Comparison of ENCODE assay signal across 7 cellular contexts in the genomic region with DNA sequence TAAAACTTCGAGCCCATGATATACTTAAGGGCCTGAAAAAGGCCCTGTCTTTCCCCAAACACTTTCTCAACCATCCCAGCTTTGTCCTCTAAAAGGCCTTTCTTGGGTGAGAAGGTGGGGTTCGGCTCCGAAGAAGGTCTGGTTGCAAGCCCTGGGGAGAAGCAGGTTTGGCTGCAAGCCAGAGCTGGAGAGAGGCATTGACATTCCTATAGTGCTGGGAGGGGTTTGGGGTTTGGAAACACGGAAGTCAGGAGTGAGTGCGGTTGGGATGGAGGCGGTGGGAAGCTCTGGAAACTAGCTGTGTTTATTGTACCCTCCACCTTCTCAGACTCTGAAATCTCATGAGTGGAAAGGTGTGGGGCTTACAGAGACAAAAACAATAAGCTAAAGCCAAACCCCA. TPM values are rescaled to one million over a fixed set of nuclear protein-coding genes. Genes with fewer than 3 reads are reported as not detected.
DNase-seq lines count a peak whose midpoint lies in the region; FAIRE-seq and TF ChIP-seq lines count a peak whose summit lies in the region.
"Not testable (repeated sequence)": the region's sequence is repeated elsewhere in the genome, so short reads cannot be mapped to it uniquely, and the experiment has no call there.

No MANE protein-coding gene starts in this region.

- not testable (repeated sequence) for H3K27ac ChIP-seq in brain microvascular endothelial cell; keratinocyte (ENCODE audit: control insufficient read depth, insufficient read depth, low read length); trophoblast cell (ENCODE audit: low read depth, low read length)

- H3K9me1 ChIP-seq in keratinocyte (ENCODE audit: control insufficient read depth, extremely low read depth, insufficient read depth, low read length): not testable (repeated sequence)

- H4K20me1 ChIP-seq in keratinocyte (ENCODE audit: control insufficient read depth, extremely low read depth, insufficient read depth, low read length): not testable (repeated sequence)

- not testable (repeated sequence) for H2BK12ac ChIP-seq in trophoblast cell (ENCODE audit: low read length)

- not testable (repeated sequence) for H3K9ac ChIP-seq in NT2/D1 (ENCODE audit: insufficient read length, low read depth); keratinocyte (ENCODE audit: control insufficient read depth, extremely low read depth, insufficient read depth, low read length); trophoblast cell (ENCODE audit: low read length)

- H4K8ac ChIP-seq in trophoblast cell (ENCODE audit: low read depth, low read length): peak overlapping the region; percentile 77

- H3K14ac ChIP-seq in trophoblast cell (ENCODE audit: low read length): not testable (repeated sequence)

- H3K4ac ChIP-seq in trophoblast cell (ENCODE audit: low read depth, low read length): not testable (repeated sequence)

- no CpG with 5 or more reads among the region's 6 CpGs for WGBS in trophoblast cell (ENCODE audit: extremely low coverage, insufficient coverage, insufficient read length)

- not testable (repeated sequence) for H3K18ac ChIP-seq in trophoblast cell (ENCODE audit: low read length)

- H3K4me3 ChIP-seq in NT2/D1 (ENCODE audit: insufficient read length, low read depth); brain microvascular endothelial cell (ENCODE audit: low read depth, low read length); fibroblast of pulmonary artery (replicated peaks; ENCODE audit: low read depth, low read length); keratinocyte (ENCODE audit: control insufficient read depth in 2 of 3, extremely low read depth in 1 of 3, insufficient read depth in 2 of 3, low read depth in 1 of 3, low read length in 3 of 3); trophoblast cell (ENCODE audit: low read depth, low read length): not testable (repeated sequence)

- H3K4me1 Mint-ChIP-seq in activated T-cell treated with anti-CD3 and anti-CD28 coated beads, Interleukin-2, amount 50 U/mL, for 24 hours (ENCODE audit: low read depth): peaks cover 26% of the 10 kb centered on the region

- H3K36me3 ChIP-seq in NT2/D1 (ENCODE audit: insufficient read depth, insufficient read length, low read length); brain microvascular endothelial cell (replicated peaks); keratinocyte (ENCODE audit: control insufficient read depth in 2 of 2, extremely low read depth in 1 of 2, insufficient read depth in 2 of 2, low read length in 2 of 2); trophoblast cell (ENCODE audit: control insufficient read depth in 1 of 2, insufficient read depth in 2 of 2, low read length in 2 of 2): not testable (repeated sequence)

- not testable (repeated sequence) for H2BK5ac ChIP-seq in trophoblast cell (ENCODE audit: low read depth, low read length, poor library complexity)

- H4K91ac ChIP-seq in trophoblast cell (ENCODE audit: low read depth, low read length): not testable (repeated sequence)

- not testable (repeated sequence) for H2AFZ ChIP-seq in keratinocyte (ENCODE audit: control insufficient read depth, low read length); trophoblast cell (ENCODE audit: insufficient read depth, low read length, poor library complexity)

- peak overlapping the region; percentile 42 for H3K4me3 Mint-ChIP-seq in activated T-cell treated with anti-CD3 and anti-CD28 coated beads, Interleukin-2, amount 50 U/mL, for 24 hours

- in situ Hi-C loops in brain microvascular endothelial cell (cut with HindIII; ENCODE audit: low pct_ligation_motif_present, low sequenced_read_pairs): not testable (repeated sequence)

- DNase-seq in DMS 273 (lab: John Stamatoyannopoulos, UW; ENCODE audit: unreplicated experiment) (peak; percentile 16), NT2/D1 (ENCODE audit: low read depth, low spot score) (peak; percentile 47), brain microvascular endothelial cell (peak; percentile 4), fibroblast of pulmonary artery (ENCODE audit: low read depth) (peak; percentile 20), trophoblast cell (peak in 1 of 2 donors; percentile 21)
- DNase-seq in activated T-cell treated with anti-CD3 and anti-CD28 coated beads, Interleukin-2, amount 50 U/mL, for 24 hours; keratinocyte (ENCODE audit: low read depth, low spot score): not testable (repeated sequence)

- H2AK5ac ChIP-seq in trophoblast cell (ENCODE audit: low read length): not testable (repeated sequence)

- H3K4me2 ChIP-seq in keratinocyte (ENCODE audit: control insufficient read depth, extremely low read depth, insufficient read depth, low read depth, low read length); trophoblast cell (ENCODE audit: low read length): not testable (repeated sequence)

- H3K9me3 Mint-ChIP-seq in activated T-cell treated with anti-CD3 and anti-CD28 coated beads, Interleukin-2, amount 50 U/mL, for 24 hours: not testable (repeated sequence)

- not testable (repeated sequence) for H3K79me1 ChIP-seq in trophoblast cell (ENCODE audit: low read length)

- peak; percentile 23 for FAIRE-seq in keratinocyte (lab: Jason Lieb, UNC)

- H3K27me3 ChIP-seq in NT2/D1 (ENCODE audit: insufficient read depth, insufficient read length); brain microvascular endothelial cell (replicated peaks); keratinocyte (ENCODE audit: control insufficient read depth, extremely low read depth, insufficient read depth, low read length); trophoblast cell (ENCODE audit: insufficient read depth, low read length): not testable (repeated sequence)

- TF ChIP-seq CTCF in brain microvascular endothelial cell (IDR thresholded peaks at IDR 0.05; ENCODE audit: low read depth, low read length, missing control alignments); fibroblast of pulmonary artery (IDR thresholded peaks at IDR 0.05; ENCODE audit: low read length, missing control alignments); keratinocyte (optimal IDR thresholded peaks at IDR 0.05 in 1 of 3, IDR thresholded peaks at IDR 0.05 in 1 of 3, conservative IDR thresholded peaks at IDR 0.05 in 1 of 3; ENCODE audit: extremely low read depth in 1 of 3, insufficient read depth in 2 of 3, low read length in 3 of 3): not testable (repeated sequence)

- H4K12ac ChIP-seq in trophoblast cell (ENCODE audit: low read depth, low read length): not testable (repeated sequence)

- not testable (repeated sequence) for H3K9me3 ChIP-seq in NT2/D1 (ENCODE audit: insufficient read depth, low read length); keratinocyte (ENCODE audit: control insufficient read depth, low read depth, low read length); trophoblast cell (ENCODE audit: insufficient read depth, low read depth, low read length)

- not testable (repeated sequence) for H3K27me3 Mint-ChIP-seq in activated T-cell treated with anti-CD3 and anti-CD28 coated beads, Interleukin-2, amount 50 U/mL, for 24 hours

- H3K79me2 ChIP-seq in keratinocyte (ENCODE audit: control insufficient read depth, insufficient read depth, low read length); trophoblast cell (ENCODE audit: control insufficient read depth, insufficient read depth, low read length, poor library complexity): not testable (repeated sequence)

- not testable (repeated sequence) for H3K23ac ChIP-seq in trophoblast cell (ENCODE audit: low read length)

- dilution Hi-C loops in keratinocyte (cut with MboI; ENCODE audit: extremely low pct_ligation_motif_present, low sequenced_read_pairs): not testable (repeated sequence)

- H2BK120ac ChIP-seq in trophoblast cell (ENCODE audit: insufficient read depth, low read length, poor library complexity): not testable (repeated sequence)

- H3K4me1 ChIP-seq in NT2/D1 (ENCODE audit: insufficient read depth, insufficient read length); keratinocyte (ENCODE audit: control insufficient read depth, extremely low read depth, insufficient read depth, low read length); trophoblast cell (ENCODE audit: control insufficient read depth in 1 of 2, insufficient read depth in 2 of 2, low read length in 2 of 2): not testable (repeated sequence)

- peaks cover 32% of the 10 kb centered on the region for H3K36me3 Mint-ChIP-seq in activated T-cell treated with anti-CD3 and anti-CD28 coated beads, Interleukin-2, amount 50 U/mL, for 24 hours (ENCODE audit: low read depth)

- H3K27ac Mint-ChIP-seq in activated T-cell treated with anti-CD3 and anti-CD28 coated beads, Interleukin-2, amount 50 U/mL, for 24 hours: peak overlapping the region; percentile 78

RNA-seq across cellular contexts. Expression of a gene that starts 5.7 kb away (rescaled TPM):
- polyA plus RNA-seq in keratinocyte: not detected in 3 replicates
- polyA plus RNA-seq in keratinocyte (2011; ENCODE audit: low read depth): not detected
- polyA plus RNA-seq in keratinocyte (2011; cell fraction: cytosol; rRNA removed): not detected in 2 replicates
- not detected in 2 replicates for polyA plus RNA-seq in keratinocyte (2011; cell fraction: nucleus; rRNA removed)
- not detected in 2 replicates for polyA plus RNA-seq in keratinocyte (2012; ENCODE audit: low replicate concordance)
- polyA minus RNA-seq in keratinocyte: not detected in 3 replicates
- polyA minus RNA-seq in keratinocyte (2011; cell fraction: cytosol; rRNA and poly(A)+ RNA removed): not detected
- polyA minus RNA-seq in keratinocyte (2011; cell fraction: nucleus; rRNA and poly(A)+ RNA removed): not detected in 2 replicates
- polyA plus RNA-seq in trophoblast cell (2013): not detected in 2 replicates
